Comparison of ENCODE assay signal across 23 cellular contexts in genomic region chr5:120137582-120137981, GRCh38.
DNase-seq lines count a peak whose midpoint lies in the region; ATAC-seq and TF ChIP-seq lines count a peak whose summit lies in the region.
"Had no signal": no experiment of that assay in that cellular context is flagged by ENCODE, and none has a peak within 500 bp of the region (broad histone marks: within the 10 kb centered on the region; RNA-seq: fewer than 3 reads in every experiment).

No MANE protein-coding gene starts in this region.

- peak overlapping the region in 6 of 7 donors; percentile 38 to 95 (median 75) for H3K27ac Mint-ChIP-seq in CD14-positive monocyte
- peak overlapping the region; percentile 8 for H3K27ac Mint-ChIP-seq in activated T-helper 2 cell treated with anti-CD3 and anti-CD28 coated beads, Interferon-gamma antibody, Interleukin-2, Interleukin-4, amounts not matched to agents 10 μg/mL and 5 μg/mL and 100 μg/mL, durations not matched to agents 14 hours and 24 hours and 36 hours
- H3K27ac Mint-ChIP-seq: CD4-positive, alpha-beta memory T cell had no signal

- H3K27me3 Mint-ChIP-seq in CD14-positive monocyte (ENCODE audit: low read depth in 3 of 3), result no peaks in the 10 kb centered on the region
- H3K27me3 Mint-ChIP-seq in activated T-helper 2 cell treated with anti-CD3 and anti-CD28 coated beads, Interferon-gamma antibody, Interleukin-2, Interleukin-4, amounts not matched to agents 10 μg/mL and 5 μg/mL and 100 μg/mL, durations not matched to agents 14 hours and 24 hours and 36 hours (ENCODE audit: low read depth), result no peaks in the 10 kb centered on the region
- H3K27me3 Mint-ChIP-seq: CD4-positive, alpha-beta memory T cell had no signal

- no peaks in the 10 kb centered on the region for H3K27me3 ChIP-seq in smooth muscle cell (ENCODE audit: low read depth)
- H3K27me3 ChIP-seq: BLaER1 treated with 17β-estradiol and CSF1 and Interleukin-3, amounts not matched to agents 10 nM and 100 nM; SJSA1 had no signal

- peak overlapping the region; percentile 86 for H3K27ac ChIP-seq in smooth muscle cell (ENCODE audit: low read depth)

- H3K4me1 ChIP-seq in smooth muscle cell (ENCODE audit: low read depth), result peaks cover 8% of the 10 kb centered on the region

- H3K79me2 ChIP-seq in smooth muscle cell (ENCODE audit: low read depth), result no peaks in the 10 kb centered on the region

- H3K36me3 ChIP-seq in smooth muscle cell (ENCODE audit: low read depth), result no peaks in the 10 kb centered on the region
- H3K36me3 ChIP-seq: BLaER1 treated with 17β-estradiol and CSF1 and Interleukin-3, amounts not matched to agents 10 nM and 100 nM; SJSA1 had no signal

- no peak overlapping the region for H3K4me2 ChIP-seq in smooth muscle cell
- H3K4me2 ChIP-seq: A549 had no signal

- H3F3A ChIP-seq in smooth muscle cell (ENCODE audit: low read depth), result no peaks in the 10 kb centered on the region

- H3K4me3 ChIP-seq in smooth muscle cell, result no peak overlapping the region
- H3K4me3 ChIP-seq: A549; BLaER1 treated with 17β-estradiol and CSF1 and Interleukin-3, amounts not matched to agents 10 nM and 100 nM; SJSA1 had no signal

- TF ChIP-seq CTCF in CD14-positive monocyte (IDR thresholded peaks at IDR 0.05), result no peak
- no peak for TF ChIP-seq CTCF in smooth muscle cell (IDR thresholded peaks at IDR 0.05; ENCODE audit: borderline replicate concordance, insufficient read depth, poor library complexity, severe bottlenecking)

- no peak for DNase-seq in CD14-positive monocyte (ENCODE audit: low spot score)
- no peak for DNase-seq in activated T-helper 2 cell treated with anti-CD3 and anti-CD28 coated beads, Interferon-gamma antibody, Interleukin-2, Interleukin-4, amounts not matched to agents 10 μg/mL and 5 μg/mL and 100 μg/mL, durations not matched to agents 14 hours and 24 hours and 36 hours (ENCODE audit: low spot score)
- DNase-seq in smooth muscle cell (lab: John Stamatoyannopoulos, UW; ENCODE audit: unreplicated experiment), result no peak
- no peak for DNase-seq in nucleus accumbens (lab: John Stamatoyannopoulos, UW)
- DNase-seq in HuH-7.5 (ENCODE audit: low spot score), result no peak
- DNase-seq in iPS-NIHi11 (ENCODE audit: low spot score), result no peak
- DNase-seq: AML-193; CD4-positive, alpha-beta memory T cell; COR-L47; DMS53; KG1; NCI-H1048; NCI-H1417; NCI-H1694; NCI-H2029 treated with DMSO at 0.1 percent for 48 hours; NCI-H446 treated with DMSO at 0.1 percent for 48 hours; NCI-H526 treated with DMSO at 0.1 percent for 48 hours; Right ventricle myocardium superior; RPMI8226 had no signal

- peak; percentile 39 for ATAC-seq in GM19463 (IDR thresholded peaks at IDR 0.05; ENCODE audit: unreplicated experiment)
- ATAC-seq: A549 had no signal

- intact Hi-C loops in CD14-positive monocyte (cut with micrococcal nuclease), result no loop called here
- intact Hi-C loops in activated T-helper 2 cell treated with anti-CD3 and anti-CD28 coated beads, Interferon-gamma antibody, Interleukin-2, Interleukin-4, amounts not matched to agents 10 μg/mL and 5 μg/mL and 100 μg/mL, durations not matched to agents 14 hours and 24 hours and 36 hours (cut with micrococcal nuclease), result no loop called here

- WGBS in smooth muscle cell (ENCODE audit: low lambda C conversion rate), result 86% methylated on average over 2 of the region's 2 CpGs

- no peak overlapping the region for H3K4me3 Mint-ChIP-seq in CD14-positive monocyte
- no peak overlapping the region for H3K4me3 Mint-ChIP-seq in activated T-helper 2 cell treated with anti-CD3 and anti-CD28 coated beads, Interferon-gamma antibody, Interleukin-2, Interleukin-4, amounts not matched to agents 10 μg/mL and 5 μg/mL and 100 μg/mL, durations not matched to agents 14 hours and 24 hours and 36 hours (ENCODE audit: low read depth)
- H3K4me3 Mint-ChIP-seq: CD4-positive, alpha-beta memory T cell had no signal

- H3K4me1 Mint-ChIP-seq in CD14-positive monocyte, result peaks cover 52% of the 10 kb centered on the region
- peaks cover 4% of the 10 kb centered on the region for H3K4me1 Mint-ChIP-seq in activated T-helper 2 cell treated with anti-CD3 and anti-CD28 coated beads, Interferon-gamma antibody, Interleukin-2, Interleukin-4, amounts not matched to agents 10 μg/mL and 5 μg/mL and 100 μg/mL, durations not matched to agents 14 hours and 24 hours and 36 hours (ENCODE audit: low read depth)
- H3K4me1 Mint-ChIP-seq: CD4-positive, alpha-beta memory T cell had no signal

- H3K9me3 ChIP-seq in smooth muscle cell (replicated peaks; ENCODE audit: low read depth), result no peaks in the 10 kb centered on the region
- H3K9me3 ChIP-seq: A549, SJSA1 had no signal

- no peaks in the 10 kb centered on the region for H4K20me1 ChIP-seq in smooth muscle cell (ENCODE audit: low read depth)
- H4K20me1 ChIP-seq: BLaER1 treated with 17β-estradiol and CSF1 and Interleukin-3, amounts not matched to agents 10 nM and 100 nM had no signal

- peaks cover 2 to 4% (median 3%) of the 10 kb centered on the region in 7 donors for H3K9me3 Mint-ChIP-seq in CD14-positive monocyte
- no peaks in the 10 kb centered on the region for H3K9me3 Mint-ChIP-seq in activated T-helper 2 cell treated with anti-CD3 and anti-CD28 coated beads, Interferon-gamma antibody, Interleukin-2, Interleukin-4, amounts not matched to agents 10 μg/mL and 5 μg/mL and 100 μg/mL, durations not matched to agents 14 hours and 24 hours and 36 hours

- no peak overlapping the region for H3K9ac ChIP-seq in smooth muscle cell (ENCODE audit: low read depth)
- H3K9ac ChIP-seq: BLaER1 treated with 17β-estradiol and CSF1 and Interleukin-3, amounts not matched to agents 10 nM and 100 nM had no signal

- peak overlapping the region; percentile 25 for H2AFZ ChIP-seq in smooth muscle cell (ENCODE audit: low read depth)

- peaks cover 0 to 4% of the 10 kb centered on the region in 2 donors for H3K36me3 Mint-ChIP-seq in CD14-positive monocyte
- no peaks in the 10 kb centered on the region for H3K36me3 Mint-ChIP-seq in activated T-helper 2 cell treated with anti-CD3 and anti-CD28 coated beads, Interferon-gamma antibody, Interleukin-2, Interleukin-4, amounts not matched to agents 10 μg/mL and 5 μg/mL and 100 μg/mL, durations not matched to agents 14 hours and 24 hours and 36 hours (ENCODE audit: low read depth)
- H3K36me3 Mint-ChIP-seq: CD4-positive, alpha-beta memory T cell had no signal
